In the genomic region with DNA sequence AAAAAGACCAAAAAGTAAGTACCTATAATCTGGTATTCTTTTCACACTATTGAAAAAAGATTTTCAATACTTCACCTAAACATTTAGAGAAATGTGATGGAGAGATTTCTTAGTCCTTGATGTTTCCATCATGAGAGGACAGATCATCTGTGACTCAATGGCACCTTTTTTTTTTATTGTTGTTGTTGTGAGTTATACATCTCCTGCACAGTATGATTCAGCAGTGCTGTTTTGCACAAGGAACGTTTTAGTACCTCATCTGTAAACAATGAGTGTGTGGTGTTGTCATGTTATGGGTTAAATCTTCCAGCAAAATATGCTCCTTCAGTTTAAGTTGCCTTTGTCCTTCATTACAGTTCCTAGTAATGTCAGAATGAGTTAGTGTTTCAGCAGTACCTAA, we compare ENCODE assay signal across 1 cellular context.
A peak's percentile ranks its signal among the peaks of the same experiment; 100 is the strongest.
TF ChIP-seq lines count a peak whose summit lies in the region.

No MANE protein-coding gene starts in this region.

TF ChIP-seq in K562, 482 proteins besides CTCF, POLR2A, EP300 and RAD21:
- no peak for TF ChIP-seq PTRF (tag; IDR thresholded peaks at IDR 0.05)
- TF ChIP-seq MEIS2 (IDR thresholded peaks at IDR 0.05; ENCODE audit: partially characterized antibody), result peak; percentile 17
- TF ChIP-seq SRSF3 (IDR thresholded peaks at IDR 0.05; ENCODE audit: insufficient read depth, low read length), result no peak
- TF ChIP-seq ZEB2 (IDR thresholded peaks at IDR 0.05), result no peak
- TF ChIP-seq, protein P1, sequence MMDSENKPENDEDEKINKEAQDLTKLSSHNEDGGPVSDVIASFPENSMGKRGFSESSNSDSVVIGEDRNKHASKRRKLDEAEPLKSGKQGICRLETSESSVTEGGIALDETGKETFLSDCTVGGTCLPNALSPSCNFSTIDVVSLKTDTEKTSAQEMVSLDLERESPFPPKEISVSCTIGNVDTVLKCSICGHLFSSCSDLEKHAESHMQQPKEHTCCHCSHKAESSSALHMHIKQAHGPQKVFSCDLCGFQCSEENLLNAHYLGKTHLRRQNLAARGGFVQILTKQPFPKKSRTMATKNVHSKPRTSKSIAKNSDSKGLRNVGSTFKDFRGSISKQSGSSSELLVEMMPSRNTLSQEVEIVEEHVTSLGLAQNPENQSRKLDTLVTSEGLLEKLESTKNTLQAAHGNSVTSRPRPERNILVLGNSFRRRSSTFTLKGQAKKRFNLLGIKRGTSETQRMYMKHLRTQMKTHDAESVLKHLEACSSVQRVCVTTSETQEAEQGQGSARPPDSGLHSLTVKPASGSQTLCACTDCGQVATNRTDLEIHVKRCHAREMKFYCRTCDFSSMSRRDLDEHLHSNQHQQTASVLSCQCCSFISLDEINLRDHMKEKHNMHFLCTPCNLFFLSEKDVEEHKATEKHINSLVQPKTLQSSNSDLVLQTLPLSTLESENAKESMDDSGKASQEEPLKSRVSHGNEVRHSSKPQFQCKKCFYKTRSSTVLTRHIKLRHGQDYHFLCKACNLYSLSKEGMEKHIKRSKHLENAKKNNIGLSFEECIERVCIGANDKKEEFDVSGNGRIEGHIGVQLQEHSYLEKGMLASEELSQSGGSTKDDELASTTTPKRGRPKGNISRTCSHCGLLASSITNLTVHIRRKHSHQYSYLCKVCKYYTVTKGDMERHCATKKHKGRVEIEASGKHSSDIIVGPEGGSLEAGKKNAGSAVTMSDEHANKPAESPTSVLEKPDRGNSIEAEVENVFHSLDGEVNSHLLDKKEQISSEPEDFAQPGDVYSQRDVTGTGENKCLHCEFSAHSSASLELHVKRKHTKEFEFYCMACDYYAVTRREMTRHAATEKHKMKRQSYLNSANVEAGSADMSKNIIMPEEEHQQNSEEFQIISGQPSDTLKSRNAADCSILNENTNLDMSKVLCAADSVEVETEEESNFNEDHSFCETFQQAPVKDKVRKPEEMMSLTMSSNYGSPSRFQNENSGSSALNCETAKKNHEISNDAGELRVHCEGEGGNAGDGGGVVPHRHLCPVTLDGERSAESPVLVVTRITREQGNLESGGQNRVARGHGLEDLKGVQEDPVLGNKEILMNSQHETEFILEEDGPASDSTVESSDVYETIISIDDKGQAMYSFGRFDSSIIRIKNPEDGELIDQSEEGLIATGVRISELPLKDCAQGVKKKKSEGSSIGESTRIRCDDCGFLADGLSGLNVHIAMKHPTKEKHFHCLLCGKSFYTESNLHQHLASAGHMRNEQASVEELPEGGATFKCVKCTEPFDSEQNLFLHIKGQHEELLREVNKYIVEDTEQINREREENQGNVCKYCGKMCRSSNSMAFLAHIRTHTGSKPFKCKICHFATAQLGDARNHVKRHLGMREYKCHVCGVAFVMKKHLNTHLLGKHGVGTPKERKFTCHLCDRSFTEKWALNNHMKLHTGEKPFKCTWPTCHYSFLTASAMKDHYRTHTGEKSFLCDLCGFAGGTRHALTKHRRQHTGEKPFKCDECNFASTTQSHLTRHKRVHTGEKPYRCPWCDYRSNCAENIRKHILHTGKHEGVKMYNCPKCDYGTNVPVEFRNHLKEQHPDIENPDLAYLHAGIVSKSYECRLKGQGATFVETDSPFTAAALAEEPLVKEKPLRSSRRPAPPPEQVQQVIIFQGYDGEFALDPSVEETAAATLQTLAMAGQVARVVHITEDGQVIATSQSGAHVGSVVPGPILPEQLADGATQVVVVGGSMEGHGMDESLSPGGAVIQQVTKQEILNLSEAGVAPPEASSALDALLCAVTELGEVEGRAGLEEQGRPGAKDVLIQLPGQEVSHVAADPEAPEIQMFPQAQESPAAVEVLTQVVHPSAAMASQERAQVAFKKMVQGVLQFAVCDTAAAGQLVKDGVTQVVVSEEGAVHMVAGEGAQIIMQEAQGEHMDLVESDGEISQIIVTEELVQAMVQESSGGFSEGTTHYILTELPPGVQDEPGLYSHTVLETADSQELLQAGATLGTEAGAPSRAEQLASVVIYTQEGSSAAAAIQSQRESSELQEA (IDR thresholded peaks at IDR 0.05; ENCODE audit: low read depth), result no peak
- TF ChIP-seq CREB1 (IDR thresholded peaks at IDR 0.05), result no peak
- no peak for TF ChIP-seq CREB1 (CRISPR knock-in tag; IDR thresholded peaks at IDR 0.05)
